Comparison of ENCODE assay signal across 8 cellular contexts in genomic region chr20:47620808-47621805, GRCh38.
DNase-seq lines count a peak whose midpoint lies in the region; ATAC-seq and TF ChIP-seq lines count a peak whose summit lies in the region.

No MANE protein-coding gene starts in this region.

- WGBS in liver, result 47% methylated on average over 8 of the region's 8 CpGs

- no peak overlapping the region for H3K9ac ChIP-seq in liver (ENCODE audit: low read depth in 1 of 2, low read length in 2 of 2)

- peak; percentile 56 for DNase-seq in DMS114 treated with DMSO at 0.1 percent for 48 hours (lab: John Stamatoyannopoulos, UW; ENCODE audit: unreplicated experiment)
- peak; percentile 7 to 30 for DNase-seq in HL-60 (ENCODE audit: low read depth in 1 of 2, low spot score in 1 of 2)
- DNase-seq in NOMO-1 treated with dmso at 0.1 percent for 144 hours (lab: John Stamatoyannopoulos, UW; ENCODE audit: unreplicated experiment), result peak; percentile 2
- DNase-seq in cardiac fibroblast (ENCODE audit: low read depth in 2 of 2), result peak; percentile 86
- DNase-seq in 8988T, result no peak
- DNase-seq in activated gamma-delta T cell (lab: John Stamatoyannopoulos, UW), result no peak

- H3K4me3 ChIP-seq in HL-60 (replicated peaks; ENCODE audit: insufficient read depth, low read length) (no peak overlapping the region), cardiac fibroblast (replicated peaks in 1 of 2; ENCODE audit: low read depth in 2 of 2, low read length in 2 of 2) (no peak overlapping the region), liver (ENCODE audit: low read depth in 1 of 3, low read length in 3 of 3) (no peak overlapping the region)

- H3K9me3 ChIP-seq in liver (ENCODE audit: control insufficient read depth in 4 of 4, low read length in 3 of 4), result no peaks in the 10 kb centered on the region

- H3K4me1 ChIP-seq in liver (ENCODE audit: control insufficient read depth in 4 of 4, insufficient read depth in 4 of 4, low read length in 3 of 4), result no peaks in the 10 kb centered on the region

- no peak overlapping the region for H3K27ac ChIP-seq in HL-60 (replicated peaks)
- no peak overlapping the region for H3K27ac ChIP-seq in liver (ENCODE audit: low read depth in 1 of 2, low read length in 2 of 2)

- H3K27me3 ChIP-seq in HL-60 (ENCODE audit: insufficient read depth, poor library complexity, severe bottlenecking), result no peaks in the 10 kb centered on the region
- H3K27me3 ChIP-seq in liver (ENCODE audit: control insufficient read depth in 4 of 4, insufficient read depth in 4 of 4, low read length in 3 of 4), result no peaks in the 10 kb centered on the region

- TF ChIP-seq CTCF in HL-60 (IDR thresholded peaks at IDR 0.05; ENCODE audit: insufficient read depth, low read length) (peak; percentile 61), cardiac fibroblast (IDR thresholded peaks at IDR 0.05; ENCODE audit: low read depth, low read length) (peak; percentile 72), liver (IDR thresholded peaks at IDR 0.05; ENCODE audit: low read depth, low read length, missing input control) (peak; percentile 76)

- TF ChIP-seq RAD21 in liver (IDR thresholded peaks at IDR 0.05), result peak; percentile 90 to 92

- peaks cover 0 to 5% (median 3%) of the 10 kb centered on the region in 4 donors for H3K36me3 ChIP-seq in liver (ENCODE audit: control insufficient read depth in 4 of 4, insufficient read depth in 3 of 4, low read depth in 1 of 4, low read length in 3 of 4)

- no peak for ATAC-seq in HG03469 (IDR thresholded peaks at IDR 0.05; ENCODE audit: unreplicated experiment)

TF ChIP-seq in liver, 16 proteins besides CTCF, POLR2A, EP300 and RAD21:
- no peak for TF ChIP-seq JUND (IDR thresholded peaks at IDR 0.05)
- TF ChIP-seq RXRA (IDR thresholded peaks at IDR 0.05), result no peak
- TF ChIP-seq FOXA2 (IDR thresholded peaks at IDR 0.05), result no peak
- TF ChIP-seq FOXA1 (IDR thresholded peaks at IDR 0.05), result no peak
- TF ChIP-seq HNF4G (IDR thresholded peaks at IDR 0.05), result no peak
- no peak for TF ChIP-seq GABPA (IDR thresholded peaks at IDR 0.05 in 1 of 2, conservative IDR thresholded peaks at IDR 0.05 in 1 of 2)
- no peak for TF ChIP-seq ZBTB33 (IDR thresholded peaks at IDR 0.05)
- TF ChIP-seq REST (IDR thresholded peaks at IDR 0.05), result no peak
- TF ChIP-seq HNF4A (conservative IDR thresholded peaks at IDR 0.05), result no peak
- no peak for TF ChIP-seq SP1 (IDR thresholded peaks at IDR 0.05)
- no peak for TF ChIP-seq MAX (IDR thresholded peaks at IDR 0.05)
- no peak for TF ChIP-seq EGR1 (IDR thresholded peaks at IDR 0.05; ENCODE audit: low read depth in 2 of 2)
- no peak for TF ChIP-seq ATF3 (IDR thresholded peaks at IDR 0.05)

Comparison
In these comparisons a context has a peak if more than half of its experiments do, and no peak if none do; other contexts are left out.
1. DNase-seq: peak in DMS114 treated with DMSO at 0.1 percent for 48 hours (single experiment), HL-60 (2 of 2), NOMO-1 treated with dmso at 0.1 percent for 144 hours (single experiment) and cardiac fibroblast (2 of 2); none in 8988T (single experiment) and activated gamma-delta T cell (single experiment).
2. Peak in every context shown above with its lines, with median percentiles within 50 percentile points of each other: CTCF ChIP-seq.